Comparison of ENCODE assay signal across 22 cellular contexts in genomic region chr21:41712201-41712600, GRCh38. TPM values are rescaled to one million over a fixed set of nuclear protein-coding genes. Genes with fewer than 3 reads are reported as not detected.
DNase-seq lines count a peak whose midpoint lies in the region; ATAC-seq and TF ChIP-seq lines count a peak whose summit lies in the region.
"Had no signal": no experiment of that assay in that cellular context is flagged by ENCODE, and none has a peak within 500 bp of the region (broad histone marks: within the 10 kb centered on the region; RNA-seq: fewer than 3 reads in every experiment).

No MANE protein-coding gene starts in this region.

- H3K4ac ChIP-seq in neuronal stem cell (ENCODE audit: low read length): no peak overlapping the region

- CTCF ChIA-PET in Calu3 (lab: Charles Lee): no interaction called here

- H3K4me3 Mint-ChIP-seq in Calu3 (ENCODE audit: low read depth, unreplicated experiment): peak overlapping the region; percentile 42
- H3K4me3 Mint-ChIP-seq: activated B cell treated with CpG ODN at 0.5 μM for 24 hours, T-helper 17 cell had no signal

- peak overlapping the region; percentile 84 for H3K18ac ChIP-seq in neuronal stem cell (ENCODE audit: low read length)

- H3K27me3 Mint-ChIP-seq in Calu3 (ENCODE audit: unreplicated experiment): no peaks in the 10 kb centered on the region

- H3K27me3 ChIP-seq in iPS-20b (ENCODE audit: insufficient read depth, low read length): peaks cover 25% of the 10 kb centered on the region
- H3K27me3 ChIP-seq in neuronal stem cell (ENCODE audit: control insufficient read depth in 3 of 3, insufficient read depth in 3 of 3, low read depth in 1 of 3, low read length in 3 of 3): peaks cover 0 to 35% (median 0%) of the 10 kb centered on the region in 3 experiments

- peak overlapping the region; percentile 26; the same call in 1 of the 2 replicates for H3K9ac ChIP-seq in iPS-20b (ENCODE audit: low read depth, low read length)
- peak overlapping the region; percentile 24 for H3K9ac ChIP-seq in neuronal stem cell (ENCODE audit: low read depth, low read length, poor library complexity)

- H3K14ac ChIP-seq in neuronal stem cell (ENCODE audit: low read length): no peak overlapping the region

- WGBS in neuronal stem cell (ENCODE audit: extremely low coverage in 2 of 2, insufficient read length in 2 of 2, insufficient replicate concordance in 1 of 2), 2 donors: no CpG with 5 or more reads among the region's 18 CpGs

- no TSS peak for BruUV-seq in Calu3 (replicated peaks; lab: Mats Ljungman, UMichigan)

- H3K27ac Mint-ChIP-seq in Calu3 (ENCODE audit: unreplicated experiment): peak overlapping the region; percentile 83
- H3K27ac Mint-ChIP-seq: activated B cell treated with CpG ODN at 0.5 μM for 24 hours; activated naive CD4-positive, alpha-beta T cell treated with anti-CD3 and anti-CD28 coated beads, Interleukin-2, amount 50 U/mL, for 72 hours; T-helper 17 cell had no signal

- H4K91ac ChIP-seq in neuronal stem cell (ENCODE audit: low read depth, low read length, poor library complexity): no peak overlapping the region

- no peaks in the 10 kb centered on the region for H3K79me1 ChIP-seq in neuronal stem cell (ENCODE audit: low read depth, low read length)

- H3K9me3 ChIP-seq in iPS-20b (ENCODE audit: insufficient read depth, low read depth, low read length) (no peaks in the 10 kb centered on the region), neuronal stem cell (replicated peaks in 1 of 2; ENCODE audit: control insufficient read depth in 2 of 2, insufficient read depth in 1 of 2, low read depth in 1 of 2, low read length in 2 of 2) (peaks cover 0 to 5% of the 10 kb centered on the region in 2 donors)
- H3K9me3 ChIP-seq: tibial artery had no signal

- H3K4me3 ChIP-seq in iPS-20b (ENCODE audit: low read length) (peak overlapping the region; percentile 59; the same call in 1 of the 2 replicates), neuronal stem cell (ENCODE audit: low read length in 2 of 2) (no peak overlapping the region), coronary artery (no peak overlapping the region)
- H3K4me3 ChIP-seq: spleen, tibial artery had no signal

- H3K36me3 ChIP-seq in iPS-20b (ENCODE audit: insufficient read depth, low read depth, low read length): no peaks in the 10 kb centered on the region
- H3K36me3 ChIP-seq in neuronal stem cell (replicated peaks in 1 of 2; ENCODE audit: control insufficient read depth in 2 of 2, insufficient read depth in 2 of 2, low read length in 2 of 2): no peaks in the 10 kb centered on the region
- H3K36me3 ChIP-seq: spleen, tibial artery had no signal

- H2BK12ac ChIP-seq in neuronal stem cell (ENCODE audit: low read length): no peak overlapping the region

- peak overlapping the region; percentile 54 for H3K4me2 ChIP-seq in neuronal stem cell (ENCODE audit: insufficient read depth, low read length, poor library complexity, severe bottlenecking)

- H3K27ac ChIP-seq in VCaP (peak overlapping the region; percentile 56), iPS-20b (ENCODE audit: low read length) (no peak overlapping the region), neuronal stem cell (replicated peaks; ENCODE audit: low read length) (no peak overlapping the region), coronary artery (no peak overlapping the region)
- H3K27ac ChIP-seq: HL-60, spleen, tibial artery had no signal

- intact Hi-C loops in Calu3 (cut with micrococcal nuclease; ENCODE audit: unreplicated experiment): no loop called here

- no peak for ATAC-seq in HG02884 (IDR thresholded peaks at IDR 0.05; ENCODE audit: unreplicated experiment)
- ATAC-seq: activated naive CD4-positive, alpha-beta T cell treated with anti-CD3 and anti-CD28 coated beads, Interleukin-2, amount 50 U/mL, for 72 hours; left ventricle myocardium superior; T-helper 17 cell had no signal

- no peak overlapping the region for H2BK120ac ChIP-seq in neuronal stem cell (ENCODE audit: low read depth, low read length)

- H4K8ac ChIP-seq in neuronal stem cell (ENCODE audit: low read depth, low read length): no peak overlapping the region

- peaks cover 4% of the 10 kb centered on the region; the same call in 1 of the 2 replicates for H3K4me1 ChIP-seq in iPS-20b (ENCODE audit: insufficient read depth, low read length)
- H3K4me1 ChIP-seq in neuronal stem cell (ENCODE audit: control insufficient read depth in 2 of 2, insufficient read depth in 1 of 2, low read depth in 1 of 2, low read length in 2 of 2): peaks cover 0 to 24% of the 10 kb centered on the region in 2 donors

- H2BK15ac ChIP-seq in neuronal stem cell (ENCODE audit: low read length): no peak overlapping the region

- peak overlapping the region; percentile 41 for H2AFZ ChIP-seq in neuronal stem cell (ENCODE audit: low read length)

- H3K9me3 Mint-ChIP-seq in Calu3 (ENCODE audit: low read depth, unreplicated experiment): no peaks in the 10 kb centered on the region

- no peak overlapping the region for H3K23ac ChIP-seq in neuronal stem cell (ENCODE audit: low read depth, low read length, poor library complexity)

- no peak for TF ChIP-seq CTCF in Calu3 (IDR thresholded peaks at IDR 0.05; ENCODE audit: unreplicated experiment)
- no peak for TF ChIP-seq CTCF in VCaP (conservative IDR thresholded peaks at IDR 0.05)
- no peak for TF ChIP-seq CTCF in coronary artery (IDR thresholded peaks at IDR 0.05)

- DNase-seq in Calu3 (no peak), neuronal stem cell (ENCODE audit: low spot score) (no peak), HCEC 1CT (no peak), HuH-7.5 (ENCODE audit: low spot score) (no peak), coronary artery (ENCODE audit: low spot score) (no peak)
- DNase-seq: activated B cell treated with CpG ODN at 0.5 μM for 24 hours; activated CD8-positive, alpha-beta memory T cell treated with anti-CD3 and anti-CD28 coated beads for 24 hours; C1 segment of cervical spinal cord; hippocampal formation; KBM-7; left ventricle myocardium superior; NCI-H1930; NCI-H524; SHP77; spleen; T-helper 17 cell had no signal

- no peak overlapping the region for H2BK5ac ChIP-seq in neuronal stem cell (ENCODE audit: low read length)

- H3K36me3 Mint-ChIP-seq in Calu3 (ENCODE audit: insufficient read depth, unreplicated experiment): peaks cover 12% of the 10 kb centered on the region
- H3K36me3 Mint-ChIP-seq: activated naive CD4-positive, alpha-beta T cell treated with anti-CD3 and anti-CD28 coated beads, Interleukin-2, amount 50 U/mL, for 72 hours had no signal

- peaks cover 59% of the 10 kb centered on the region for H3K4me1 Mint-ChIP-seq in Calu3 (ENCODE audit: low read depth, unreplicated experiment)
- H3K4me1 Mint-ChIP-seq: activated B cell treated with CpG ODN at 0.5 μM for 24 hours, T-helper 17 cell had no signal

- H2AK5ac ChIP-seq in neuronal stem cell (ENCODE audit: low read depth, low read length): no peak overlapping the region

RNA-seq across cellular contexts. Expression of gene RIPK4, which starts 54.7 kb away (rescaled TPM):
- total RNA-seq in Calu3 (2022): 30.0 and 30.3 TPM in 2 replicates
- 0.47 TPM for polyA plus RNA-seq in neuronal stem cell (2013, experiment 1 of 2)
- polyA plus RNA-seq in neuronal stem cell (2013, experiment 2 of 2): 0.46 TPM
- total RNA-seq: spleen had no signal
